In the genomic region with DNA sequence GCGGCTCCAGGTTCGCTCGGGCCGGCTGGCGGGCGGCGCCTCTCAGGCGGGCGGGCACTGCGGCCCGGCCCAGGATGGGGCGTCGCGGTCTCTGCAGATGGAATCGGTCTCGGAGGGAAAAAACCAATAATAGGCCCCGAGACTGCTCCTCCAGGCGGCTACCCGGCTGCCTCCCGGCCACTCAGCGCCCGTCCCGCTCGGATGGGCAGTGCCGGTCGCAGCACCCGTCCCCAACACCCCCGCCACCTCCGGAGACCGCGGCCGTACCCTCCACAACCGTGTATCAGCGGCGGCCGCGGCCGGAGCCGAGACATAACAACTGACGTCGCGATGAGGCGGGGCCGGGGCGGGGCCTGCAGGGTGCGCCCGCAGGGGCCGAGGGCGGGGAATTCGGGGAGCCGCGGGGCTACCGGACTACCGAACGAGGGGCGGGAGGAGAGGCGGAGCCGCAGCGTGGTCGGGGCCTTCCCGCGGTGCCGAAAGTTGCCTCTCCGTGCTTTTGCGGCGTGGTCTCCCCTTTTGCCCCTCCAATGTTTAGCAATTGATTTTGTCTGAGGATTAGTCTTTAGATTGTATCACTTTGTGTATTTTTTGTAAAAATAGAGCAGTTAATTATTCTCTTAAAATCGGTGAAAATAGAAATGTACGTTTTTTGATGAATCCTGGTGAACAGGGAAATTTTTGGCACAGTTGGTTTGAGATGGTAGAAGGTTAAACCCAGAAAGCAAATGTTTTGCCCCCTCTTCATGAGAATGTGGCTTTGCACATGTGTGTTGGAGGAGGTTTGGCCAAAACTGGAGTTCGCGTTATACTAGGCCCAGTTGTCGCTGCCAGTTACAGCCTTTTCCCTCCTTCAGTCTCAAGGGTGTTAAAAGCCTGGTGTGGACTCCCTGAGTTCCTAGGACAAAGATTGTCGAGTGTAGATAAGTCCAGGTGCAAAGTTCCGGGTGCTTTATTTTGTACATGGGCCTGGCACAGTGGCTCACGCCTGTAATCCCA, we compare ENCODE assay signal across 1 cellular context.
TF ChIP-seq lines count a peak whose summit lies in the region.

A gene with protein sequence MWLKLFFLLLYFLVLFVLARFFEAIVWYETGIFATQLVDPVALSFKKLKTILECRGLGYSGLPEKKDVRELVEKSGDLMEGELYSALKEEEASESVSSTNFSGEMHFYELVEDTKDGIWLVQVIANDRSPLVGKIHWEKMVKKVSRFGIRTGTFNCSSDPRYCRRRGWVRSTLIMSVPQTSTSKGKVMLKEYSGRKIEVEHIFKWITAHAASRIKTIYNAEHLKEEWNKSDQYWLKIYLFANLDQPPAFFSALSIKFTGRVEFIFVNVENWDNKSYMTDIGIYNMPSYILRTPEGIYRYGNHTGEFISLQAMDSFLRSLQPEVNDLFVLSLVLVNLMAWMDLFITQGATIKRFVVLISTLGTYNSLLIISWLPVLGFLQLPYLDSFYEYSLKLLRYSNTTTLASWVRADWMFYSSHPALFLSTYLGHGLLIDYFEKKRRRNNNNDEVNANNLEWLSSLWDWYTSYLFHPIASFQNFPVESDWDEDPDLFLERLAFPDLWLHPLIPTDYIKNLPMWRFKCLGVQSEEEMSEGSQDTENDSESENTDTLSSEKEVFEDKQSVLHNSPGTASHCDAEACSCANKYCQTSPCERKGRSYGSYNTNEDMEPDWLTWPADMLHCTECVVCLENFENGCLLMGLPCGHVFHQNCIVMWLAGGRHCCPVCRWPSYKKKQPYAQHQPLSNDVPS (minus strand): TSS at position 317 of the 999 bp plus-strand sequence. CDS start 979 bp downstream, outside the sequence.

TF ChIP-seq in HepG2, 621 proteins besides CTCF, POLR2A, EP300 and RAD21 (continues in another document):
- TF ChIP-seq, protein P1, sequence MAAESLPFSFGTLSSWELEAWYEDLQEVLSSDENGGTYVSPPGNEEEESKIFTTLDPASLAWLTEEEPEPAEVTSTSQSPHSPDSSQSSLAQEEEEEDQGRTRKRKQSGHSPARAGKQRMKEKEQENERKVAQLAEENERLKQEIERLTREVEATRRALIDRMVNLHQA (CRISPR knock-in tag; IDR thresholded peaks at IDR 0.05): 0 out of 2 replicates have a peak, but pooled peaks have one; percentile 40
- TF ChIP-seq, protein P2, sequence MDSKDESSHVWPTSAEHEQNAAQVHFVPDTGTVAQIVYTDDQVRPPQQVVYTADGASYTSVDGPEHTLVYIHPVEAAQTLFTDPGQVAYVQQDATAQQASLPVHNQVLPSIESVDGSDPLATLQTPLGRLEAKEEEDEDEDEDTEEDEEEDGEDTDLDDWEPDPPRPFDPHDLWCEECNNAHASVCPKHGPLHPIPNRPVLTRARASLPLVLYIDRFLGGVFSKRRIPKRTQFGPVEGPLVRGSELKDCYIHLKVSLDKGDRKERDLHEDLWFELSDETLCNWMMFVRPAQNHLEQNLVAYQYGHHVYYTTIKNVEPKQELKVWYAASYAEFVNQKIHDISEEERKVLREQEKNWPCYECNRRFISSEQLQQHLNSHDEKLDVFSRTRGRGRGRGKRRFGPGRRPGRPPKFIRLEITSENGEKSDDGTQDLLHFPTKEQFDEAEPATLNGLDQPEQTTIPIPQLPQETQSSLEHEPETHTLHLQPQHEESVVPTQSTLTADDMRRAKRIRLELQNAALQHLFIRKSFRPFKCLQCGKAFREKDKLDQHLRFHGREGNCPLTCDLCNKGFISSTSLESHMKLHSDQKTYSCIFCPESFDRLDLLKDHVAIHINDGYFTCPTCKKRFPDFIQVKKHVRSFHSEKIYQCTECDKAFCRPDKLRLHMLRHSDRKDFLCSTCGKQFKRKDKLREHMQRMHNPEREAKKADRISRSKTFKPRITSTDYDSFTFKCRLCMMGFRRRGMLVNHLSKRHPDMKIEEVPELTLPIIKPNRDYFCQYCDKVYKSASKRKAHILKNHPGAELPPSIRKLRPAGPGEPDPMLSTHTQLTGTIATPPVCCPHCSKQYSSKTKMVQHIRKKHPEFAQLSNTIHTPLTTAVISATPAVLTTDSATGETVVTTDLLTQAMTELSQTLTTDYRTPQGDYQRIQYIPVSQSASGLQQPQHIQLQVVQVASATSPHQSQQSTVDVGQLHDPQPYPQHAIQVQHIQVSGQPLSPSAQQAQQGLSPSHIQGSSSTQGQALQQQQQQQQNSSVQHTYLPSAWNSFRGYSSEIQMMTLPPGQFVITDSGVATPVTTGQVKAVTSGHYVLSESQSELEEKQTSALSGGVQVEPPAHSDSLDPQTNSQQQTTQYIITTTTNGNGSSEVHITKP (CRISPR knock-in tag; IDR thresholded peaks at IDR 0.05; ENCODE audit: low read depth): peak; percentile 92
- TF ChIP-seq, protein P3, sequence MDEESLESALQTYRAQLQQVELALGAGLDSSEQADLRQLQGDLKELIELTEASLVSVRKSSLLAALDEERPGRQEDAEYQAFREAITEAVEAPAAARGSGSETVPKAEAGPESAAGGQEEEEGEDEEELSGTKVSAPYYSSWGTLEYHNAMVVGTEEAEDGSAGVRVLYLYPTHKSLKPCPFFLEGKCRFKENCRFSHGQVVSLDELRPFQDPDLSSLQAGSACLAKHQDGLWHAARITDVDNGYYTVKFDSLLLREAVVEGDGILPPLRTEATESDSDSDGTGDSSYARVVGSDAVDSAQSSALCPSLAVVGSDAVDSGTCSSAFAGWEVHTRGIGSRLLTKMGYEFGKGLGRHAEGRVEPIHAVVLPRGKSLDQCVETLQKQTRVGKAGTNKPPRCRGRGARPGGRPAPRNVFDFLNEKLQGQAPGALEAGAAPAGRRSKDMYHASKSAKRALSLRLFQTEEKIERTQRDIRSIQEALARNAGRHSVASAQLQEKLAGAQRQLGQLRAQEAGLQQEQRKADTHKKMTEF (CRISPR knock-in tag; IDR thresholded peaks at IDR 0.05): peak; percentile 87
- TF ChIP-seq MEIS1 (CRISPR knock-in tag; IDR thresholded peaks at IDR 0.05; ENCODE audit: borderline replicate concordance) (peak; percentile 71; the same call in 1 of the 2 replicates), TBX2 (CRISPR knock-in tag; IDR thresholded peaks at IDR 0.05; ENCODE audit: borderline replicate concordance) (peak; percentile 76), ARHGAP35 (CRISPR knock-in tag; IDR thresholded peaks at IDR 0.05; ENCODE audit: borderline replicate concordance) (peak; percentile 75; the same call in 1 of the 2 replicates), ZNF317 (CRISPR knock-in tag; IDR thresholded peaks at IDR 0.05) (peak; percentile 77), ZNF205 (CRISPR knock-in tag; IDR thresholded peaks at IDR 0.05) (0 out of 2 replicates have a peak, but pooled peaks have one; percentile 47), ZNF678 (CRISPR knock-in tag; IDR thresholded peaks at IDR 0.05) (peak; percentile 30; the same call in 1 of the 2 replicates), IKZF1 (IDR thresholded peaks at IDR 0.05) (no peak), ZNF660 (CRISPR knock-in tag; IDR thresholded peaks at IDR 0.05; ENCODE audit: borderline replicate concordance, low read depth) (no peak), ZNF564 (CRISPR knock-in tag; IDR thresholded peaks at IDR 0.05) (no peak), ZNF367 (CRISPR knock-in tag; IDR thresholded peaks at IDR 0.05; ENCODE audit: borderline replicate concordance) (peak; percentile 18; the same call in 1 of the 2 replicates), YEATS4 (CRISPR knock-in tag; IDR thresholded peaks at IDR 0.05; ENCODE audit: borderline replicate concordance) (peak; percentile 64; the same call in 1 of the 2 replicates), CBX5 (CRISPR knock-in tag; IDR thresholded peaks at IDR 0.05; ENCODE audit: borderline replicate concordance) (peak; percentile 48; the same call in 1 of the 2 replicates), ZNF138 (CRISPR knock-in tag; IDR thresholded peaks at IDR 0.05; ENCODE audit: low read depth) (peak; percentile 80; the same call in 1 of the 2 replicates), RCOR2 (CRISPR knock-in tag; IDR thresholded peaks at IDR 0.05) (no peak), NR2F6 (IDR thresholded peaks at IDR 0.05) (no peak), NR2F6 (CRISPR knock-in tag; IDR thresholded peaks at IDR 0.05) (peak; percentile 31; the same call in 1 of the 2 replicates), CREB1 (IDR thresholded peaks at IDR 0.05) (peak; percentile 60), CREB1 (CRISPR knock-in tag; IDR thresholded peaks at IDR 0.05) (peak; percentile 73)
- TF ChIP-seq, protein P4, sequence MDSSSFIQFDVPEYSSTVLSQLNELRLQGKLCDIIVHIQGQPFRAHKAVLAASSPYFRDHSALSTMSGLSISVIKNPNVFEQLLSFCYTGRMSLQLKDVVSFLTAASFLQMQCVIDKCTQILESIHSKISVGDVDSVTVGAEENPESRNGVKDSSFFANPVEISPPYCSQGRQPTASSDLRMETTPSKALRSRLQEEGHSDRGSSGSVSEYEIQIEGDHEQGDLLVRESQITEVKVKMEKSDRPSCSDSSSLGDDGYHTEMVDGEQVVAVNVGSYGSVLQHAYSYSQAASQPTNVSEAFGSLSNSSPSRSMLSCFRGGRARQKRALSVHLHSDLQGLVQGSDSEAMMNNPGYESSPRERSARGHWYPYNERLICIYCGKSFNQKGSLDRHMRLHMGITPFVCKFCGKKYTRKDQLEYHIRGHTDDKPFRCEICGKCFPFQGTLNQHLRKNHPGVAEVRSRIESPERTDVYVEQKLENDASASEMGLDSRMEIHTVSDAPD (CRISPR knock-in tag; IDR thresholded peaks at IDR 0.05): no peak
- TF ChIP-seq, protein P5, sequence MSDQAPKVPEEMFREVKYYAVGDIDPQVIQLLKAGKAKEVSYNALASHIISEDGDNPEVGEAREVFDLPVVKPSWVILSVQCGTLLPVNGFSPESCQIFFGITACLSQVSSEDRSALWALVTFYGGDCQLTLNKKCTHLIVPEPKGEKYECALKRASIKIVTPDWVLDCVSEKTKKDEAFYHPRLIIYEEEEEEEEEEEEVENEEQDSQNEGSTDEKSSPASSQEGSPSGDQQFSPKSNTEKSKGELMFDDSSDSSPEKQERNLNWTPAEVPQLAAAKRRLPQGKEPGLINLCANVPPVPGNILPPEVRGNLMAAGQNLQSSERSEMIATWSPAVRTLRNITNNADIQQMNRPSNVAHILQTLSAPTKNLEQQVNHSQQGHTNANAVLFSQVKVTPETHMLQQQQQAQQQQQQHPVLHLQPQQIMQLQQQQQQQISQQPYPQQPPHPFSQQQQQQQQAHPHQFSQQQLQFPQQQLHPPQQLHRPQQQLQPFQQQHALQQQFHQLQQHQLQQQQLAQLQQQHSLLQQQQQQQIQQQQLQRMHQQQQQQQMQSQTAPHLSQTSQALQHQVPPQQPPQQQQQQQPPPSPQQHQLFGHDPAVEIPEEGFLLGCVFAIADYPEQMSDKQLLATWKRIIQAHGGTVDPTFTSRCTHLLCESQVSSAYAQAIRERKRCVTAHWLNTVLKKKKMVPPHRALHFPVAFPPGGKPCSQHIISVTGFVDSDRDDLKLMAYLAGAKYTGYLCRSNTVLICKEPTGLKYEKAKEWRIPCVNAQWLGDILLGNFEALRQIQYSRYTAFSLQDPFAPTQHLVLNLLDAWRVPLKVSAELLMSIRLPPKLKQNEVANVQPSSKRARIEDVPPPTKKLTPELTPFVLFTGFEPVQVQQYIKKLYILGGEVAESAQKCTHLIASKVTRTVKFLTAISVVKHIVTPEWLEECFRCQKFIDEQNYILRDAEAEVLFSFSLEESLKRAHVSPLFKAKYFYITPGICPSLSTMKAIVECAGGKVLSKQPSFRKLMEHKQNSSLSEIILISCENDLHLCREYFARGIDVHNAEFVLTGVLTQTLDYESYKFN (CRISPR knock-in tag; conservative IDR thresholded peaks at IDR 0.05): peak; percentile 67
- TF ChIP-seq, protein P6, sequence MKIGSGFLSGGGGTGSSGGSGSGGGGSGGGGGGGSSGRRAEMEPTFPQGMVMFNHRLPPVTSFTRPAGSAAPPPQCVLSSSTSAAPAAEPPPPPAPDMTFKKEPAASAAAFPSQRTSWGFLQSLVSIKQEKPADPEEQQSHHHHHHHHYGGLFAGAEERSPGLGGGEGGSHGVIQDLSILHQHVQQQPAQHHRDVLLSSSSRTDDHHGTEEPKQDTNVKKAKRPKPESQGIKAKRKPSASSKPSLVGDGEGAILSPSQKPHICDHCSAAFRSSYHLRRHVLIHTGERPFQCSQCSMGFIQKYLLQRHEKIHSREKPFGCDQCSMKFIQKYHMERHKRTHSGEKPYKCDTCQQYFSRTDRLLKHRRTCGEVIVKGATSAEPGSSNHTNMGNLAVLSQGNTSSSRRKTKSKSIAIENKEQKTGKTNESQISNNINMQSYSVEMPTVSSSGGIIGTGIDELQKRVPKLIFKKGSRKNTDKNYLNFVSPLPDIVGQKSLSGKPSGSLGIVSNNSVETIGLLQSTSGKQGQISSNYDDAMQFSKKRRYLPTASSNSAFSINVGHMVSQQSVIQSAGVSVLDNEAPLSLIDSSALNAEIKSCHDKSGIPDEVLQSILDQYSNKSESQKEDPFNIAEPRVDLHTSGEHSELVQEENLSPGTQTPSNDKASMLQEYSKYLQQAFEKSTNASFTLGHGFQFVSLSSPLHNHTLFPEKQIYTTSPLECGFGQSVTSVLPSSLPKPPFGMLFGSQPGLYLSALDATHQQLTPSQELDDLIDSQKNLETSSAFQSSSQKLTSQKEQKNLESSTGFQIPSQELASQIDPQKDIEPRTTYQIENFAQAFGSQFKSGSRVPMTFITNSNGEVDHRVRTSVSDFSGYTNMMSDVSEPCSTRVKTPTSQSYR (CRISPR knock-in tag; IDR thresholded peaks at IDR 0.05; ENCODE audit: borderline replicate concordance): peak; percentile 28
- TF ChIP-seq, protein P7, sequence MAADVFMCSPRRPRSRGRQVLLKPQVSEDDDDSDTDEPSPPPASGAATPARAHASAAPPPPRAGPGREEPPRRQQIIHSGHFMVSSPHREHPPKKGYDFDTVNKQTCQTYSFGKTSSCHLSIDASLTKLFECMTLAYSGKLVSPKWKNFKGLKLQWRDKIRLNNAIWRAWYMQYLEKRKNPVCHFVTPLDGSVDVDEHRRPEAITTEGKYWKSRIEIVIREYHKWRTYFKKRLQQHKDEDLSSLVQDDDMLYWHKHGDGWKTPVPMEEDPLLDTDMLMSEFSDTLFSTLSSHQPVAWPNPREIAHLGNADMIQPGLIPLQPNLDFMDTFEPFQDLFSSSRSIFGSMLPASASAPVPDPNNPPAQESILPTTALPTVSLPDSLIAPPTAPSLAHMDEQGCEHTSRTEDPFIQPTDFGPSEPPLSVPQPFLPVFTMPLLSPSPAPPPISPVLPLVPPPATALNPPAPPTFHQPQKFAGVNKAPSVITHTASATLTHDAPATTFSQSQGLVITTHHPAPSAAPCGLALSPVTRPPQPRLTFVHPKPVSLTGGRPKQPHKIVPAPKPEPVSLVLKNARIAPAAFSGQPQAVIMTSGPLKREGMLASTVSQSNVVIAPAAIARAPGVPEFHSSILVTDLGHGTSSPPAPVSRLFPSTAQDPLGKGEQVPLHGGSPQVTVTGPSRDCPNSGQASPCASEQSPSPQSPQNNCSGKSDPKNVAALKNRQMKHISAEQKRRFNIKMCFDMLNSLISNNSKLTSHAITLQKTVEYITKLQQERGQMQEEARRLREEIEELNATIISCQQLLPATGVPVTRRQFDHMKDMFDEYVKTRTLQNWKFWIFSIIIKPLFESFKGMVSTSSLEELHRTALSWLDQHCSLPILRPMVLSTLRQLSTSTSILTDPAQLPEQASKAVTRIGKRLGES (CRISPR knock-in tag; IDR thresholded peaks at IDR 0.05; ENCODE audit: borderline replicate concordance): no peak
- TF ChIP-seq, protein P8, sequence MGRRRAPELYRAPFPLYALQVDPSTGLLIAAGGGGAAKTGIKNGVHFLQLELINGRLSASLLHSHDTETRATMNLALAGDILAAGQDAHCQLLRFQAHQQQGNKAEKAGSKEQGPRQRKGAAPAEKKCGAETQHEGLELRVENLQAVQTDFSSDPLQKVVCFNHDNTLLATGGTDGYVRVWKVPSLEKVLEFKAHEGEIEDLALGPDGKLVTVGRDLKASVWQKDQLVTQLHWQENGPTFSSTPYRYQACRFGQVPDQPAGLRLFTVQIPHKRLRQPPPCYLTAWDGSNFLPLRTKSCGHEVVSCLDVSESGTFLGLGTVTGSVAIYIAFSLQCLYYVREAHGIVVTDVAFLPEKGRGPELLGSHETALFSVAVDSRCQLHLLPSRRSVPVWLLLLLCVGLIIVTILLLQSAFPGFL (CRISPR knock-in tag; IDR thresholded peaks at IDR 0.05): no peak
- TF ChIP-seq, protein P9, sequence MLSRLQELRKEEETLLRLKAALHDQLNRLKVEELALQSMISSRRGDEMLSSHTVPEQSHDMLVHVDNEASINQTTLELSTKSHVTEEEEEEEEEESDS (CRISPR knock-in tag; IDR thresholded peaks at IDR 0.05; ENCODE audit: borderline replicate concordance): 0 out of 2 replicates have a peak, but pooled peaks have one; percentile 32
